ENCODE assay signal across 2 cellular contexts in genomic region chr20:32741151-32741550, GRCh38.
A peak's percentile ranks its signal among the peaks of the same experiment; 100 is the strongest.
TF ChIP-seq lines count a peak whose summit lies in the region.

No MANE protein-coding gene starts in this region.

TF ChIP-seq in HEK293, 187 proteins besides CTCF, POLR2A, EP300 and RAD21:
- no peak for TF ChIP-seq ZNF223 (tag by site-specific recombination; IDR thresholded peaks at IDR 0.05)
- no peak for TF ChIP-seq ZNF837 (tag by site-specific recombination; IDR thresholded peaks at IDR 0.05)
- peak; percentile 86 for TF ChIP-seq OSR2 (tag by site-specific recombination; IDR thresholded peaks at IDR 0.05)
- TF ChIP-seq, protein P1, sequence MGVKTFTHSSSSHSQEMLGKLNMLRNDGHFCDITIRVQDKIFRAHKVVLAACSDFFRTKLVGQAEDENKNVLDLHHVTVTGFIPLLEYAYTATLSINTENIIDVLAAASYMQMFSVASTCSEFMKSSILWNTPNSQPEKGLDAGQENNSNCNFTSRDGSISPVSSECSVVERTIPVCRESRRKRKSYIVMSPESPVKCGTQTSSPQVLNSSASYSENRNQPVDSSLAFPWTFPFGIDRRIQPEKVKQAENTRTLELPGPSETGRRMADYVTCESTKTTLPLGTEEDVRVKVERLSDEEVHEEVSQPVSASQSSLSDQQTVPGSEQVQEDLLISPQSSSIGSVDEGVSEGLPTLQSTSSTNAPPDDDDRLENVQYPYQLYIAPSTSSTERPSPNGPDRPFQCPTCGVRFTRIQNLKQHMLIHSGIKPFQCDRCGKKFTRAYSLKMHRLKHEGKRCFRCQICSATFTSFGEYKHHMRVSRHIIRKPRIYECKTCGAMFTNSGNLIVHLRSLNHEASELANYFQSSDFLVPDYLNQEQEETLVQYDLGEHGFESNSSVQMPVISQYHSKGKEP (tag by site-specific recombination; IDR thresholded peaks at IDR 0.05), result 0 out of 2 replicates have a peak, but pooled peaks have one; percentile 21
- peak; percentile 65 for TF ChIP-seq PRDM10 (tag by site-specific recombination; IDR thresholded peaks at IDR 0.05)
- TF ChIP-seq ZNF121 (tag by site-specific recombination; IDR thresholded peaks at IDR 0.05), result peak; percentile 96
- no peak for TF ChIP-seq ZNF677 (tag by site-specific recombination; IDR thresholded peaks at IDR 0.05)
- TF ChIP-seq ZNF692 (tag by site-specific recombination; IDR thresholded peaks at IDR 0.05), result no peak
- TF ChIP-seq ZNF416 (tag by site-specific recombination; IDR thresholded peaks at IDR 0.05), result no peak
- TF ChIP-seq ZNF704 (tag by site-specific recombination; IDR thresholded peaks at IDR 0.05), result no peak

TF ChIP-seq in H1, 55 proteins besides CTCF, POLR2A, EP300 and RAD21:
- TF ChIP-seq KDM1A (IDR thresholded peaks at IDR 0.05; ENCODE audit: borderline replicate concordance, low read length), result 0 out of 2 replicates have a peak, but pooled peaks have one; percentile 24
- TF ChIP-seq TCF12 (IDR thresholded peaks at IDR 0.05; ENCODE audit: low read depth, low read length), result no peak
- no peak for TF ChIP-seq CTBP2 (IDR thresholded peaks at IDR 0.05; ENCODE audit: borderline replicate concordance, insufficient read depth, insufficient read length, low read length)
